Comparison of ENCODE assay signal across 8 cellular contexts in the genomic region with DNA sequence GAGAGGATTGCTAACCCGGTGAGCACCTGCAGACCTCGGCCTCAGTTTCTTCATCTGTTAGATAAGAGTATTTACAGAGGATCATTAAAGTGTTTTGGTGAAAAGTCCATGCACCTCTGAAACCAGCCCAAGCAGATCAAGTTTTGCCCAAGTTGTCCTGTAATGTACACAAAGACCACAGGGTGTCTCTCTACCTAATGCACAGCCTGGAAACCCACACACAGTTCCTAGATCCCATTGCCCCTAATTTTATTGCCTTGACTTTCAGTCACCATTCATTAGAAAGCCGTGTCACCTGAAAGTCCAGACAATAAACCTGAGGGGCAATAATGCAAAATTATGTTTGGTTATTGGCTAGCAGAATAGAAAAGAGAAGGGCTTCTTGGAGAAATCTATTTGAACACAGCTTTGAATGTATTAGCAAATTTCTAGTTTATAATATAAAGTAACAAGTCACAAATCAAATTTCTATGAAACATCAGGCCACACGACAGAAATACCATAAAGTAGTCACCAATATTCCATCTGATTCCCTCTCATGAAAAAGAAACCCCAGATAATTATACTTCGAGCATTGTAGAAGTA.
DNase-seq lines count a peak whose midpoint lies in the region; ATAC-seq and TF ChIP-seq lines count a peak whose summit lies in the region.

No MANE protein-coding gene starts in this region.

- H3K9me3 ChIP-seq in ascending aorta: no peaks in the 10 kb centered on the region
- H3K9me3 ChIP-seq in upper lobe of right lung: no peaks in the 10 kb centered on the region

- intact Hi-C loops in ascending aorta (cut with DNase I) (loop anchor here (5.0 to 10.0 kb wide), 2 partner anchors 275 to 377 kb away; a partner anchor contains a TSS), upper lobe of right lung (cut with DNase I) (no loop called here)

- TF ChIP-seq CTCF in ascending aorta (IDR thresholded peaks at IDR 0.05) (peak; percentile 22 to 53 (median 47)), upper lobe of right lung (IDR thresholded peaks at IDR 0.05) (peak; percentile 59)

- H3K36me3 ChIP-seq in ascending aorta (no peaks in the 10 kb centered on the region), upper lobe of right lung (no peaks in the 10 kb centered on the region)

- ATAC-seq in GM21825 (IDR thresholded peaks at IDR 0.05; ENCODE audit: unreplicated experiment) (peak; percentile 36), upper lobe of right lung (peak; percentile 86), HG03460 (IDR thresholded peaks at IDR 0.05; ENCODE audit: unreplicated experiment) (no peak), HG02571 (IDR thresholded peaks at IDR 0.05; ENCODE audit: unreplicated experiment) (no peak)

- H3K27me3 ChIP-seq in ascending aorta: no peaks in the 10 kb centered on the region
- no peaks in the 10 kb centered on the region for H3K27me3 ChIP-seq in upper lobe of right lung

- H3K4me3 ChIP-seq in ascending aorta: no peak overlapping the region
- no peak overlapping the region for H3K4me3 ChIP-seq in upper lobe of right lung

- DNase-seq in DMS 273 (lab: John Stamatoyannopoulos, UW; ENCODE audit: unreplicated experiment): peak; percentile 72
- peak; percentile 26 for DNase-seq in NCI-H2171 (lab: John Stamatoyannopoulos, UW)
- DNase-seq in ascending aorta (ENCODE audit: low spot score in 2 of 2): no peak
- DNase-seq in inferior parietal cortex (ENCODE audit: extremely low spot score): peak; percentile 66
- no peak for DNase-seq in upper lobe of right lung

- H3K27ac ChIP-seq in ascending aorta: no peak overlapping the region
- H3K27ac ChIP-seq in upper lobe of right lung: no peak overlapping the region

- H3K4me1 ChIP-seq in ascending aorta (peaks cover 0 to 9% of the 10 kb centered on the region in 2 donors), upper lobe of right lung (peaks cover 14% of the 10 kb centered on the region)

Comparison
In these comparisons a context has a peak if more than half of its experiments do, and no peak if none do; other contexts are left out.
1. DNase-seq: peak in DMS 273 (single experiment), NCI-H2171 (single experiment) and inferior parietal cortex (single experiment); none in ascending aorta (0 of 2) and upper lobe of right lung (single experiment).
2. ATAC-seq: peak in GM21825 (single experiment) and upper lobe of right lung (single experiment); none in HG03460 (single experiment) and HG02571 (single experiment).